Comparison of ENCODE assay signal across 1 cellular context in genomic region chr1:201108614-201109013, GRCh38.
TF ChIP-seq lines count a peak whose summit lies in the region.

No MANE protein-coding gene starts in this region.

TF ChIP-seq in GM12878, 131 proteins besides CTCF, POLR2A, EP300 and RAD21:
- TF ChIP-seq IKZF1 (conservative IDR thresholded peaks at IDR 0.05), result peak; percentile 41; the same call in 1 of the 2 replicates
- peak in 1 of 2 experiments; percentile 17; a peak in 1 of 4 replicates for TF ChIP-seq IKZF2 (IDR thresholded peaks at IDR 0.05)
- TF ChIP-seq CBX5 (IDR thresholded peaks at IDR 0.05; ENCODE audit: low read depth), result no peak
- TF ChIP-seq RCOR1 (conservative IDR thresholded peaks at IDR 0.05; ENCODE audit: low read depth, low read length), result no peak
- peak; percentile 70 for TF ChIP-seq MEF2B (IDR thresholded peaks at IDR 0.05; ENCODE audit: partially characterized antibody, poor library complexity, severe bottlenecking)
- TF ChIP-seq RB1 (IDR thresholded peaks at IDR 0.05; ENCODE audit: borderline replicate concordance), result no peak
